ENCODE assay signal across 18 cellular contexts in the genomic region with DNA sequence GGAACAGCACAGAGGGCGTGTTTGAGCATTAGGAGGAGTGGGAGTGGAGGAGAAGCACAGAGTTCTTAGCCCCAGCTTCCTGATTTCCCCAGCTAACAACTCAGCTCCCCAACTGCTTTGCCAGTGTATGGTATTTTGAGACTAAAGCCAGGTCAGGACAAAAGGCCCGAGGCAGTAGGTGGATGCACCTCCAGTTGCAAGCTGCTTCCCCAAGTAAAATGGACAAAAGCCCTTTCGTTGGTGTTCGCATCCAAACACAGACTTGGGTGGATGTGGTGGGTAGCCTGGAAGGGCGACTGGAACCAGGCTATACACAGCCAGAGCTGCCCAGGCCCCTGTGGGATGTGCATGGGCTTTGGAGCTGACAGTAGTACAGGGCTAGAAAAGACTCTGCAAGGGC. TPM values are rescaled to one million over a fixed set of nuclear protein-coding genes. Genes with fewer than 3 reads are reported as not detected.
A peak's percentile ranks its signal among the peaks of the same experiment; 100 is the strongest.
DNase-seq lines count a peak whose midpoint lies in the region; ATAC-seq and TF ChIP-seq lines count a peak whose summit lies in the region.
"Had no signal": no experiment of that assay in that cellular context is flagged by ENCODE, and none has a peak within 500 bp of the region (broad histone marks: within the 10 kb centered on the region; RNA-seq: fewer than 3 reads in every experiment).

No MANE protein-coding gene starts in this region.

- no peak overlapping the region for H3K9ac ChIP-seq in neural progenitor cell
- H3K9ac ChIP-seq: BLaER1 had no signal

- no peaks in the 10 kb centered on the region for H3K27me3 Mint-ChIP-seq in activated CD4-positive, alpha-beta T cell treated with anti-CD3 and anti-CD28 coated beads for 36 hours
- peaks cover 12% of the 10 kb centered on the region for H3K27me3 Mint-ChIP-seq in neural progenitor cell (ENCODE audit: insufficient read depth, low read depth)
- H3K27me3 Mint-ChIP-seq: CD8-positive, alpha-beta memory T cell had no signal

- intact Hi-C loops in activated CD4-positive, alpha-beta T cell treated with anti-CD3 and anti-CD28 coated beads for 36 hours (cut with DNase I, micrococcal nuclease), result no loop called here
- intact Hi-C loops in cardiac septum (cut with DNase I), result loop anchor here (5.0 to 10.0 kb wide), 2 partner anchors 150 to 152 kb away; no protein-coding TSS in a partner anchor
- intact Hi-C loops in heart left ventricle (cut with DNase I), result loop anchor here in 5 of 10 donors (5.0 to 10.0 kb wide), 3 partner anchors 148 to 153 kb away; no protein-coding TSS in a partner anchor
- intact Hi-C loops in sciatic nerve (cut with DNase I), result loop anchor here (10.0 kb wide), 1 partner anchor 100 kb away; no protein-coding TSS in a partner anchor
- intact Hi-C loops in vagina (cut with DNase I), result no loop called here

- WGBS in heart left ventricle, 4 donors, result 91 to 97% (median 93%) methylated on average over 5 of the region's 5 CpGs

- TF ChIP-seq CTCF in heart left ventricle (IDR thresholded peaks at IDR 0.05), result no peak
- TF ChIP-seq CTCF in vagina (IDR thresholded peaks at IDR 0.05), result no peak
- no peak for TF ChIP-seq CTCF in neural progenitor cell (IDR thresholded peaks at IDR 0.05)

- POLR2A ChIA-PET in activated CD4-positive, alpha-beta T cell treated with anti-CD3 and anti-CD28 coated beads for 36 hours (lab: Charles Lee), result no interaction called here

- H4K20me1 ChIP-seq in neural progenitor cell (ENCODE audit: low read depth), result no peaks in the 10 kb centered on the region
- H4K20me1 ChIP-seq: BLaER1 had no signal

- H3K36me3 Mint-ChIP-seq in activated CD4-positive, alpha-beta T cell treated with anti-CD3 and anti-CD28 coated beads for 36 hours (ENCODE audit: low read depth), result no peaks in the 10 kb centered on the region
- H3K36me3 Mint-ChIP-seq in neural progenitor cell, result no peaks in the 10 kb centered on the region
- H3K36me3 Mint-ChIP-seq: CD8-positive, alpha-beta memory T cell had no signal

- peaks cover 5% of the 10 kb centered on the region for H3K4me1 Mint-ChIP-seq in activated CD4-positive, alpha-beta T cell treated with anti-CD3 and anti-CD28 coated beads for 36 hours
- H3K4me1 Mint-ChIP-seq in neural progenitor cell, result peaks cover 1% of the 10 kb centered on the region
- H3K4me1 Mint-ChIP-seq: CD8-positive, alpha-beta memory T cell had no signal

- H3K79me2 ChIP-seq in neural progenitor cell (ENCODE audit: low read depth), result no peaks in the 10 kb centered on the region

- DNase-seq in activated CD4-positive, alpha-beta T cell treated with anti-CD3 and anti-CD28 coated beads for 36 hours, result peak; percentile 3
- no peak for DNase-seq in activated CD4-positive, alpha-beta T cell treated with anti-CD3 and anti-CD28 coated beads, Interleukin-2, amount 50 U/mL, for 4 hours
- DNase-seq in cardiac septum (ENCODE audit: low spot score) (peak; percentile 39), heart left ventricle (no peak), sciatic nerve (ENCODE audit: low spot score) (peak; percentile 45), vagina (ENCODE audit: extremely low spot score in 2 of 2) (peak; percentile 28 to 69), neural progenitor cell (ENCODE audit: low spot score) (no peak)
- DNase-seq: AML-193; Caco-2; CD8-positive, alpha-beta memory T cell; DND-41; GDM1 had no signal

- H3K36me3 ChIP-seq in heart left ventricle, result no peaks in the 10 kb centered on the region
- H3K36me3 ChIP-seq in vagina, result no peaks in the 10 kb centered on the region
- no peaks in the 10 kb centered on the region for H3K36me3 ChIP-seq in neural progenitor cell
- H3K36me3 ChIP-seq: BLaER1, HAP-1 had no signal

- H3K9me3 Mint-ChIP-seq in activated CD4-positive, alpha-beta T cell treated with anti-CD3 and anti-CD28 coated beads for 36 hours (ENCODE audit: low read depth), result no peaks in the 10 kb centered on the region
- no peaks in the 10 kb centered on the region for H3K9me3 Mint-ChIP-seq in neural progenitor cell
- H3K9me3 Mint-ChIP-seq: CD8-positive, alpha-beta memory T cell had no signal

- ATAC-seq in activated CD4-positive, alpha-beta T cell treated with anti-CD3 and anti-CD28 coated beads for 36 hours, result no peak
- ATAC-seq in heart left ventricle (no peak), sciatic nerve (no peak), HG02763 (IDR thresholded peaks at IDR 0.05; ENCODE audit: unreplicated experiment) (no peak)

- H3K9me3 ChIP-seq in heart left ventricle (no peaks in the 10 kb centered on the region), vagina (no peaks in the 10 kb centered on the region), neural progenitor cell (ENCODE audit: low read depth) (no peaks in the 10 kb centered on the region)
- H3K9me3 ChIP-seq: BLaER1, Caco-2, HAP-1 had no signal

- H3K4me1 ChIP-seq in heart left ventricle (peaks cover 0 to 30% (median 9%) of the 10 kb centered on the region in 12 donors), vagina (no peaks in the 10 kb centered on the region), neural progenitor cell (peaks cover under 1% of the 10 kb centered on the region)
- H3K4me1 ChIP-seq: HAP-1 had no signal

- no peak overlapping the region for H3K4me2 ChIP-seq in neural progenitor cell

- H3K27me3 ChIP-seq in heart left ventricle, result no peaks in the 10 kb centered on the region
- H3K27me3 ChIP-seq in vagina, result no peaks in the 10 kb centered on the region
- H3K27me3 ChIP-seq in neural progenitor cell, result no peaks in the 10 kb centered on the region
- H3K27me3 ChIP-seq: BLaER1 had no signal

- H3K4me3 ChIP-seq in heart left ventricle (no peak overlapping the region), vagina (no peak overlapping the region), neural progenitor cell (no peak overlapping the region)
- H3K4me3 ChIP-seq: BLaER1, HAP-1 had no signal

- H3K27ac ChIP-seq in heart left ventricle (no peak overlapping the region), vagina (no peak overlapping the region), neural progenitor cell (no peak overlapping the region)
- H3K27ac ChIP-seq: 22Rv1, BLaER1 had no signal

- CTCF ChIA-PET in activated CD4-positive, alpha-beta T cell treated with anti-CD3 and anti-CD28 coated beads for 36 hours (lab: Charles Lee), result interaction anchor here (0.6 to 1.6 kb wide), 5 partner anchors 8 to 76 kb away, joined by 3 to 6 read pairs (median 4); partner anchors contain the start of gene EHD4

- H2AFZ ChIP-seq in neural progenitor cell (replicated peaks), result no peak overlapping the region

- TF ChIP-seq POLR2A in heart left ventricle (IDR thresholded peaks at IDR 0.05), result no peak
- TF ChIP-seq POLR2A in vagina (IDR thresholded peaks at IDR 0.05), result no peak

- no peak overlapping the region for H3K4me3 Mint-ChIP-seq in activated CD4-positive, alpha-beta T cell treated with anti-CD3 and anti-CD28 coated beads for 36 hours
- no peak overlapping the region for H3K4me3 Mint-ChIP-seq in neural progenitor cell
- H3K4me3 Mint-ChIP-seq: CD8-positive, alpha-beta memory T cell had no signal

- no peaks in the 10 kb centered on the region for H3F3A ChIP-seq in neural progenitor cell (ENCODE audit: low read depth)

- H3K27ac Mint-ChIP-seq in activated CD4-positive, alpha-beta T cell treated with anti-CD3 and anti-CD28 coated beads for 36 hours, result no peak overlapping the region
- no peak overlapping the region for H3K27ac Mint-ChIP-seq in neural progenitor cell

RNA-seq across cellular contexts. Expression of gene EHD4, which starts 12.3 kb away (rescaled TPM):
- 10 to 100 TPM; 34.7 to 35.7 TPM for total RNA-seq in activated CD4-positive, alpha-beta T cell treated with anti-CD3 and anti-CD28 coated beads for 36 hours
- total RNA-seq in cardiac septum (42.2 TPM), heart left ventricle (10 to 100 TPM; 28.2 to 70.8 (median 43.9) TPM), sciatic nerve (27.3 TPM), vagina (24.6 TPM), neural progenitor cell (ENCODE audit: low replicate concordance) (6.9 and 11.9 TPM in 2 replicates)
- polyA plus RNA-seq in heart left ventricle, result 10 to 100 TPM; 25.6 to 46.5 TPM

RNA-seq across cellular contexts. Expression of gene PLA2G4E, which starts 36.2 kb away (rescaled TPM):
- total RNA-seq in activated CD4-positive, alpha-beta T cell treated with anti-CD3 and anti-CD28 coated beads for 36 hours, result not detected
- total RNA-seq in cardiac septum (0.08 TPM), heart left ventricle (1 to 10 TPM in 1 of 9 donors, under 1 TPM in 3, not detected in 5; 0.05 to 1.1 (median 0.05) TPM), sciatic nerve (not detected), vagina (8.8 TPM), neural progenitor cell (ENCODE audit: low replicate concordance) (not detected in 2 replicates)
- polyA plus RNA-seq in heart left ventricle, result under 1 TPM in 1 of 2 donors, not detected in 1; 0.01 TPM
- total RNA-seq: A673; CD8-positive, alpha-beta memory T cell; H1 had no signal
- polyA plus RNA-seq: CD8-positive, alpha-beta memory T cell had no signal

Comparison
In these comparisons a context has a peak if more than half of its experiments do, and no peak if none do; other contexts are left out.
1. DNase-seq: peak in activated CD4-positive, alpha-beta T cell treated with anti-CD3 and anti-CD28 coated beads for 36 hours (single experiment), cardiac septum (single experiment), sciatic nerve (single experiment) and vagina (2 of 2); none in activated CD4-positive, alpha-beta T cell treated with anti-CD3 and anti-CD28 coated beads, Interleukin-2, amount 50 U/mL, for 4 hours (0 of 2), heart left ventricle (0 of 5) and neural progenitor cell (single experiment).
2. intact Hi-C loops: an anchor here in cardiac septum (5.0 to 10.0 kb wide) and sciatic nerve (10.0 kb wide); none called in activated CD4-positive, alpha-beta T cell treated with anti-CD3 and anti-CD28 coated beads for 36 hours and vagina.